ENCODE assay signal across 1 cellular context in the genomic region with DNA sequence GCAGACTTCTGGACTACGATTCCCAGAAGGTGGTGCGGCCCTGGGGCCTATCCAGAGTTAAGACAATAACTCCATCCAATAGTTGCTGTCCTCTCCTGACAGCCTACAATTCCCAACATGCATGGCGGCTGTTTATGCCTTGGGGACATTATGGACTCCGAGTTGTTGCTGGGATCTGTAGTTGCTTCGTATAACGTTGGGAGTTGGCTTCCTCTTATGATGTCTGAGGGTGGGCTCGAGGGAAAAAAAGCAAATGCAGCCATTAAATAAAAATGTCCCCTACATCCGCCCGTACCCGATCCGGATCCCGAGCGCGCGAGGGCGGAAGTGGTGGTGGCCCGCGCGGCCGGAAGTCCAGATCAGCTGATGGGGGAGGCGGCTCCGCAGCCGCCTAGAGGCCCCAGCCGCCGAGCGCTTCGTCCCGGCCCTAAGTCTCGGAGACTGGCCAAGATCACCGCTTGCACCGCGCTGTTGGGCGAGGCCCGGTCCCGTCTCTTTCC.
TF ChIP-seq lines count a peak whose summit lies in the region.

A gene with protein sequence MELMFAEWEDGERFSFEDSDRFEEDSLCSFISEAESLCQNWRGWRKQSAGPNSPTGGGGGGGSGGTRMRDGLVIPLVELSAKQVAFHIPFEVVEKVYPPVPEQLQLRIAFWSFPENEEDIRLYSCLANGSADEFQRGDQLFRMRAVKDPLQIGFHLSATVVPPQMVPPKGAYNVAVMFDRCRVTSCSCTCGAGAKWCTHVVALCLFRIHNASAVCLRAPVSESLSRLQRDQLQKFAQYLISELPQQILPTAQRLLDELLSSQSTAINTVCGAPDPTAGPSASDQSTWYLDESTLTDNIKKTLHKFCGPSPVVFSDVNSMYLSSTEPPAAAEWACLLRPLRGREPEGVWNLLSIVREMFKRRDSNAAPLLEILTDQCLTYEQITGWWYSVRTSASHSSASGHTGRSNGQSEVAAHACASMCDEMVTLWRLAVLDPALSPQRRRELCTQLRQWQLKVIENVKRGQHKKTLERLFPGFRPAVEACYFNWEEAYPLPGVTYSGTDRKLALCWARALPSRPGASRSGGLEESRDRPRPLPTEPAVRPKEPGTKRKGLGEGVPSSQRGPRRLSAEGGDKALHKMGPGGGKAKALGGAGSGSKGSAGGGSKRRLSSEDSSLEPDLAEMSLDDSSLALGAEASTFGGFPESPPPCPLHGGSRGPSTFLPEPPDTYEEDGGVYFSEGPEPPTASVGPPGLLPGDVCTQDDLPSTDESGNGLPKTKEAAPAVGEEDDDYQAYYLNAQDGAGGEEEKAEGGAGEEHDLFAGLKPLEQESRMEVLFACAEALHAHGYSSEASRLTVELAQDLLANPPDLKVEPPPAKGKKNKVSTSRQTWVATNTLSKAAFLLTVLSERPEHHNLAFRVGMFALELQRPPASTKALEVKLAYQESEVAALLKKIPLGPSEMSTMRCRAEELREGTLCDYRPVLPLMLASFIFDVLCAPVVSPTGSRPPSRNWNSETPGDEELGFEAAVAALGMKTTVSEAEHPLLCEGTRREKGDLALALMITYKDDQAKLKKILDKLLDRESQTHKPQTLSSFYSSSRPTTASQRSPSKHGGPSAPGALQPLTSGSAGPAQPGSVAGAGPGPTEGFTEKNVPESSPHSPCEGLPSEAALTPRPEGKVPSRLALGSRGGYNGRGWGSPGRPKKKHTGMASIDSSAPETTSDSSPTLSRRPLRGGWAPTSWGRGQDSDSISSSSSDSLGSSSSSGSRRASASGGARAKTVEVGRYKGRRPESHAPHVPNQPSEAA (N-terminal part only) (plus strand): TSS at position 386 of the 500 bp plus-strand sequence. CDS start 273 bp downstream, outside the sequence.

TF ChIP-seq in HepG2, 621 proteins besides CTCF, POLR2A, EP300 and RAD21 (continued from another document and continues in another):
- TF ChIP-seq, protein P1, sequence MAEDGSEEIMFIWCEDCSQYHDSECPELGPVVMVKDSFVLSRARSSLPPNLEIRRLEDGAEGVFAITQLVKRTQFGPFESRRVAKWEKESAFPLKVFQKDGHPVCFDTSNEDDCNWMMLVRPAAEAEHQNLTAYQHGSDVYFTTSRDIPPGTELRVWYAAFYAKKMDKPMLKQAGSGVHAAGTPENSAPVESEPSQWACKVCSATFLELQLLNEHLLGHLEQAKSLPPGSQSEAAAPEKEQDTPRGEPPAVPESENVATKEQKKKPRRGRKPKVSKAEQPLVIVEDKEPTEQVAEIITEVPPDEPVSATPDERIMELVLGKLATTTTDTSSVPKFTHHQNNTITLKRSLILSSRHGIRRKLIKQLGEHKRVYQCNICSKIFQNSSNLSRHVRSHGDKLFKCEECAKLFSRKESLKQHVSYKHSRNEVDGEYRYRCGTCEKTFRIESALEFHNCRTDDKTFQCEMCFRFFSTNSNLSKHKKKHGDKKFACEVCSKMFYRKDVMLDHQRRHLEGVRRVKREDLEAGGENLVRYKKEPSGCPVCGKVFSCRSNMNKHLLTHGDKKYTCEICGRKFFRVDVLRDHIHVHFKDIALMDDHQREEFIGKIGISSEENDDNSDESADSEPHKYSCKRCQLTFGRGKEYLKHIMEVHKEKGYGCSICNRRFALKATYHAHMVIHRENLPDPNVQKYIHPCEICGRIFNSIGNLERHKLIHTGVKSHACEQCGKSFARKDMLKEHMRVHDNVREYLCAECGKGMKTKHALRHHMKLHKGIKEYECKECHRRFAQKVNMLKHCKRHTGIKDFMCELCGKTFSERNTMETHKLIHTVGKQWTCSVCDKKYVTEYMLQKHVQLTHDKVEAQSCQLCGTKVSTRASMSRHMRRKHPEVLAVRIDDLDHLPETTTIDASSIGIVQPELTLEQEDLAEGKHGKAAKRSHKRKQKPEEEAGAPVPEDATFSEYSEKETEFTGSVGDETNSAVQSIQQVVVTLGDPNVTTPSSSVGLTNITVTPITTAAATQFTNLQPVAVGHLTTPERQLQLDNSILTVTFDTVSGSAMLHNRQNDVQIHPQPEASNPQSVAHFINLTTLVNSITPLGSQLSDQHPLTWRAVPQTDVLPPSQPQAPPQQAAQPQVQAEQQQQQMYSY (CRISPR knock-in tag; IDR thresholded peaks at IDR 0.05), result no peak
- TF ChIP-seq CC2D1A (CRISPR knock-in tag; IDR thresholded peaks at IDR 0.05) (no peak), ETV6 (CRISPR knock-in tag; conservative IDR thresholded peaks at IDR 0.05) (no peak), ZFP37 (CRISPR knock-in tag; IDR thresholded peaks at IDR 0.05; ENCODE audit: borderline replicate concordance) (no peak), HMG20A (CRISPR knock-in tag; IDR thresholded peaks at IDR 0.05; ENCODE audit: borderline replicate concordance) (no peak), ZNF253 (CRISPR knock-in tag; IDR thresholded peaks at IDR 0.05; ENCODE audit: borderline replicate concordance) (no peak), MTF2 (CRISPR knock-in tag; IDR thresholded peaks at IDR 0.05; ENCODE audit: borderline replicate concordance) (no peak), MZF1 (CRISPR knock-in tag; IDR thresholded peaks at IDR 0.05; ENCODE audit: borderline replicate concordance) (no peak), MAFF (IDR thresholded peaks at IDR 0.05; ENCODE audit: low read depth, low read length) (peak; percentile 34; the same call in 1 of the 2 replicates), MXI1 (IDR thresholded peaks at IDR 0.05; ENCODE audit: borderline replicate concordance, low read depth, low read length) (peak; percentile 54; the same call in 1 of the 3 replicates), POLR2AphosphoS2 (IDR thresholded peaks at IDR 0.05; ENCODE audit: low read depth, low read length) (no peak), SP1 (IDR thresholded peaks at IDR 0.05) (no peak), SP1 (CRISPR knock-in tag; IDR thresholded peaks at IDR 0.05) (no peak), FOXO1 (CRISPR knock-in tag; IDR thresholded peaks at IDR 0.05) (peak; percentile 62; the same call in 1 of the 2 replicates), KLF11 (CRISPR knock-in tag; IDR thresholded peaks at IDR 0.05) (no peak), ZEB1 (IDR thresholded peaks at IDR 0.05; ENCODE audit: insufficient replicate concordance, low read depth) (no peak), FOXJ3 (CRISPR knock-in tag; IDR thresholded peaks at IDR 0.05; ENCODE audit: borderline replicate concordance) (no peak), ZNF383 (CRISPR knock-in tag; IDR thresholded peaks at IDR 0.05; ENCODE audit: borderline replicate concordance) (no peak), ZNF569 (CRISPR knock-in tag; IDR thresholded peaks at IDR 0.05; ENCODE audit: borderline replicate concordance) (no peak), ZNF44 (CRISPR knock-in tag; IDR thresholded peaks at IDR 0.05) (no peak), ZNF562 (CRISPR knock-in tag; IDR thresholded peaks at IDR 0.05; ENCODE audit: borderline replicate concordance) (no peak), SRSF1 (optimal IDR thresholded peaks at IDR 0.05; ENCODE audit: low read depth, low read length) (no peak), ZNF33A (CRISPR knock-in tag; IDR thresholded peaks at IDR 0.05; ENCODE audit: borderline replicate concordance) (no peak), STAG1 (CRISPR knock-in tag; IDR thresholded peaks at IDR 0.05) (no peak), RBM22 (optimal IDR thresholded peaks at IDR 0.05; ENCODE audit: low read length) (no peak), ZNF296 (CRISPR knock-in tag; conservative IDR thresholded peaks at IDR 0.05) (no peak), MAFG (CRISPR knock-in tag; IDR thresholded peaks at IDR 0.05) (no peak), YEATS2 (CRISPR knock-in tag; IDR thresholded peaks at IDR 0.05; ENCODE audit: borderline replicate concordance) (peak; percentile 66), ZIK1 (CRISPR knock-in tag; IDR thresholded peaks at IDR 0.05; ENCODE audit: borderline replicate concordance, low read depth) (no peak), HNF1B (CRISPR knock-in tag; IDR thresholded peaks at IDR 0.05) (no peak), ZBTB1 (CRISPR knock-in tag; IDR thresholded peaks at IDR 0.05; ENCODE audit: borderline replicate concordance) (no peak), ZNF446 (CRISPR knock-in tag; IDR thresholded peaks at IDR 0.05) (no peak; the same call in 1 of the 2 replicates), ZNF280B (CRISPR knock-in tag; IDR thresholded peaks at IDR 0.05; ENCODE audit: borderline replicate concordance) (no peak), ZNF777 (CRISPR knock-in tag; IDR thresholded peaks at IDR 0.05) (no peak), RFX1 (IDR thresholded peaks at IDR 0.05) (no peak), ZNF468 (CRISPR knock-in tag; IDR thresholded peaks at IDR 0.05) (no peak), KLF15 (CRISPR knock-in tag; IDR thresholded peaks at IDR 0.05; ENCODE audit: borderline replicate concordance) (no peak)
- TF ChIP-seq, protein P2, sequence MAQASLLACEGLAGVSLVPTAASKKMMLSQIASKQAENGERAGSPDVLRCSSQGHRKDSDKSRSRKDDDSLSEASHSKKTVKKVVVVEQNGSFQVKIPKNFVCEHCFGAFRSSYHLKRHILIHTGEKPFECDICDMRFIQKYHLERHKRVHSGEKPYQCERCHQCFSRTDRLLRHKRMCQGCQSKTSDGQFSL (CRISPR knock-in tag; IDR thresholded peaks at IDR 0.05), result no peak
- TF ChIP-seq, protein P3, sequence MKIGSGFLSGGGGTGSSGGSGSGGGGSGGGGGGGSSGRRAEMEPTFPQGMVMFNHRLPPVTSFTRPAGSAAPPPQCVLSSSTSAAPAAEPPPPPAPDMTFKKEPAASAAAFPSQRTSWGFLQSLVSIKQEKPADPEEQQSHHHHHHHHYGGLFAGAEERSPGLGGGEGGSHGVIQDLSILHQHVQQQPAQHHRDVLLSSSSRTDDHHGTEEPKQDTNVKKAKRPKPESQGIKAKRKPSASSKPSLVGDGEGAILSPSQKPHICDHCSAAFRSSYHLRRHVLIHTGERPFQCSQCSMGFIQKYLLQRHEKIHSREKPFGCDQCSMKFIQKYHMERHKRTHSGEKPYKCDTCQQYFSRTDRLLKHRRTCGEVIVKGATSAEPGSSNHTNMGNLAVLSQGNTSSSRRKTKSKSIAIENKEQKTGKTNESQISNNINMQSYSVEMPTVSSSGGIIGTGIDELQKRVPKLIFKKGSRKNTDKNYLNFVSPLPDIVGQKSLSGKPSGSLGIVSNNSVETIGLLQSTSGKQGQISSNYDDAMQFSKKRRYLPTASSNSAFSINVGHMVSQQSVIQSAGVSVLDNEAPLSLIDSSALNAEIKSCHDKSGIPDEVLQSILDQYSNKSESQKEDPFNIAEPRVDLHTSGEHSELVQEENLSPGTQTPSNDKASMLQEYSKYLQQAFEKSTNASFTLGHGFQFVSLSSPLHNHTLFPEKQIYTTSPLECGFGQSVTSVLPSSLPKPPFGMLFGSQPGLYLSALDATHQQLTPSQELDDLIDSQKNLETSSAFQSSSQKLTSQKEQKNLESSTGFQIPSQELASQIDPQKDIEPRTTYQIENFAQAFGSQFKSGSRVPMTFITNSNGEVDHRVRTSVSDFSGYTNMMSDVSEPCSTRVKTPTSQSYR (CRISPR knock-in tag; IDR thresholded peaks at IDR 0.05; ENCODE audit: borderline replicate concordance), result no peak
- TF ChIP-seq, protein P4, sequence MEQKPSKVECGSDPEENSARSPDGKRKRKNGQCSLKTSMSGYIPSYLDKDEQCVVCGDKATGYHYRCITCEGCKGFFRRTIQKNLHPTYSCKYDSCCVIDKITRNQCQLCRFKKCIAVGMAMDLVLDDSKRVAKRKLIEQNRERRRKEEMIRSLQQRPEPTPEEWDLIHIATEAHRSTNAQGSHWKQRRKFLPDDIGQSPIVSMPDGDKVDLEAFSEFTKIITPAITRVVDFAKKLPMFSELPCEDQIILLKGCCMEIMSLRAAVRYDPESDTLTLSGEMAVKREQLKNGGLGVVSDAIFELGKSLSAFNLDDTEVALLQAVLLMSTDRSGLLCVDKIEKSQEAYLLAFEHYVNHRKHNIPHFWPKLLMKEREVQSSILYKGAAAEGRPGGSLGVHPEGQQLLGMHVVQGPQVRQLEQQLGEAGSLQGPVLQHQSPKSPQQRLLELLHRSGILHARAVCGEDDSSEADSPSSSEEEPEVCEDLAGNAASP (CRISPR knock-in tag; IDR thresholded peaks at IDR 0.05; ENCODE audit: borderline replicate concordance), result no peak
- TF ChIP-seq, protein P5, sequence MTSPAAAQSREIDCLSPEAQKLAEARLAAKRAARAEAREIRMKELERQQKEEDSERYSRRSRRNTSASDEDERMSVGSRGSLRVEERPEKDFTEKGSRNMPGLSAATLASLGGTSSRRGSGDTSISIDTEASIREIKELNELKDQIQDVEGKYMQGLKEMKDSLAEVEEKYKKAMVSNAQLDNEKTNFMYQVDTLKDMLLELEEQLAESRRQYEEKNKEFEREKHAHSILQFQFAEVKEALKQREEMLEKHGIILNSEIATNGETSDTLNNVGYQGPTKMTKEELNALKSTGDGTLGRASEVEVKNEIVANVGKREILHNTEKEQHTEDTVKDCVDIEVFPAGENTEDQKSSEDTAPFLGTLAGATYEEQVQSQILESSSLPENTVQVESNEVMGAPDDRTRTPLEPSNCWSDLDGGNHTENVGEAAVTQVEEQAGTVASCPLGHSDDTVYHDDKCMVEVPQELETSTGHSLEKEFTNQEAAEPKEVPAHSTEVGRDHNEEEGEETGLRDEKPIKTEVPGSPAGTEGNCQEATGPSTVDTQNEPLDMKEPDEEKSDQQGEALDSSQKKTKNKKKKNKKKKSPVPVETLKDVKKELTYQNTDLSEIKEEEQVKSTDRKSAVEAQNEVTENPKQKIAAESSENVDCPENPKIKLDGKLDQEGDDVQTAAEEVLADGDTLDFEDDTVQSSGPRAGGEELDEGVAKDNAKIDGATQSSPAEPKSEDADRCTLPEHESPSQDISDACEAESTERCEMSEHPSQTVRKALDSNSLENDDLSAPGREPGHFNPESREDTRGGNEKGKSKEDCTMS (CRISPR knock-in tag; conservative IDR thresholded peaks at IDR 0.05), result no peak
- TF ChIP-seq, protein P6, sequence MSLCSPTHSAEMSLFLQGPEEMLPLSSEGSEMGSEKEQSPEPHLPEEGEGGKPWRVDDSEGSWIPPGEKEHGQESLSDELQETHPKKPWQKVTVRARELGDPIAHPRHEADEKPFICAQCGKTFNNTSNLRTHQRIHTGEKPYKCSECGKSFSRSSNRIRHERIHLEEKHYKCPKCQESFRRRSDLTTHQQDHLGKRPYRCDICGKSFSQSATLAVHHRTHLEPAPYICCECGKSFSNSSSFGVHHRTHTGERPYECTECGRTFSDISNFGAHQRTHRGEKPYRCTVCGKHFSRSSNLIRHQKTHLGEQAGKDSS (CRISPR knock-in tag; IDR thresholded peaks at IDR 0.05; ENCODE audit: borderline replicate concordance, low read depth), result no peak
